In genomic region chr15:82540984-82541431, GRCh38 we compare ENCODE assay signal across 1 cellular context.
TF ChIP-seq lines count a peak whose summit lies in the region.

No MANE protein-coding gene starts in this region.

TF ChIP-seq in HepG2, 621 proteins besides CTCF, POLR2A, EP300 and RAD21 (continued from another document):
- TF ChIP-seq, protein P1, sequence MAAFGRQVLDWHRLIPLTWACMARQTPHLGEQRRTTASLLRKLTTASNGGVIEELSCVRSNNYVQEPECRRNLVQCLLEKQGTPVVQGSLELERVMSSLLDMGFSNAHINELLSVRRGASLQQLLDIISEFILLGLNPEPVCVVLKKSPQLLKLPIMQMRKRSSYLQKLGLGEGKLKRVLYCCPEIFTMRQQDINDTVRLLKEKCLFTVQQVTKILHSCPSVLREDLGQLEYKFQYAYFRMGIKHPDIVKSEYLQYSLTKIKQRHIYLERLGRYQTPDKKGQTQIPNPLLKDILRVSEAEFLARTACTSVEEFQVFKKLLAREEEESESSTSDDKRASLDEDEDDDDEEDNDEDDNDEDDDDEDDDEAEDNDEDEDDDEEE (CRISPR knock-in tag; IDR thresholded peaks at IDR 0.05): 0 out of 2 replicates have a peak, but pooled peaks have one; percentile 16
- no peak for TF ChIP-seq ZNF383 (CRISPR knock-in tag; IDR thresholded peaks at IDR 0.05; ENCODE audit: borderline replicate concordance)
- TF ChIP-seq AHDC1 (CRISPR knock-in tag; IDR thresholded peaks at IDR 0.05; ENCODE audit: borderline replicate concordance): 0 out of 2 replicates have a peak, but pooled peaks have one; percentile 20
- 0 out of 2 replicates have a peak, but pooled peaks have one; percentile 8 for TF ChIP-seq ZMAT3 (CRISPR knock-in tag; conservative IDR thresholded peaks at IDR 0.05)
- peak; percentile 47; the same call in 1 of the 2 replicates for TF ChIP-seq TGIF2 (CRISPR knock-in tag; IDR thresholded peaks at IDR 0.05)
- TF ChIP-seq ZNF333 (CRISPR knock-in tag; IDR thresholded peaks at IDR 0.05; ENCODE audit: borderline replicate concordance): no peak
- TF ChIP-seq ZFX (CRISPR knock-in tag; IDR thresholded peaks at IDR 0.05; ENCODE audit: low read depth): peak; percentile 46; the same call in 1 of the 2 replicates
- TF ChIP-seq IKZF4 (CRISPR knock-in tag; IDR thresholded peaks at IDR 0.05; ENCODE audit: borderline replicate concordance, low read depth, not compliant biosample characterization): peak; percentile 3
- TF ChIP-seq ZNF292 (CRISPR knock-in tag; IDR thresholded peaks at IDR 0.05; ENCODE audit: borderline replicate concordance, low read depth): 0 out of 2 replicates have a peak, but pooled peaks have one; percentile 18
- no peak for TF ChIP-seq KAT8 (CRISPR knock-in tag; IDR thresholded peaks at IDR 0.05)
